Comparison of ENCODE assay signal across 15 cellular contexts in the genomic region with DNA sequence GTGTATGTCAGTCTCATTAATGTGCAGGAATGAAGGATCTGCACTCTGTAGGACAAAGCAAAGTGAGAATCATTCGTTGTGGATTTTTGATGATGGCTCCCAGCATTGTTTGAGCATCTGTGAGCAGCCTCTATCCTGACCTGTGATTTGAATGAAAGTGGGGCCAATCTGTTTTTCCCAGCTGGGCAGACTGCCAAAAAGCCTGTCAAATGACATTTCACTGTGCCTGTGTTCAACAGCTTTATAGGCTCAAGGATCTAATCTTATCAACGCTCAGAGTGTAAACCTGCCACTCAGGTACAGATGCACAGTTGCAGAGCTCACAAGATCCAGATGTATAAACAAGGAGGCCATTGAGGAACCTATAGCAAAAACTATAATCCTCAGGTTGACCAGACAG.
DNase-seq lines count a peak whose midpoint lies in the region; ATAC-seq and TF ChIP-seq lines count a peak whose summit lies in the region.
"Had no signal": no experiment of that assay in that cellular context is flagged by ENCODE, and none has a peak within 500 bp of the region (broad histone marks: within the 10 kb centered on the region; RNA-seq: fewer than 3 reads in every experiment).

No MANE protein-coding gene starts in this region.

- H3K4me1 Mint-ChIP-seq in nephron, result peaks cover 53% of the 10 kb centered on the region

- peak; percentile 87 for DNase-seq in DMS 273 (lab: John Stamatoyannopoulos, UW; ENCODE audit: unreplicated experiment)
- peak; percentile 95 for DNase-seq in NCI-H2171 (lab: John Stamatoyannopoulos, UW)
- peak; percentile 87 for DNase-seq in WERI-Rb-1
- no peak for DNase-seq in SW 1271 (lab: John Stamatoyannopoulos, UW)
- DNase-seq in stimulated activated CD4-positive, alpha-beta T cell treated with anti-CD3 and anti-CD28 coated beads, Interleukin-4, amount 100 ng/mL, for 24 hours, result no peak
- DNase-seq: activated CD4-positive, alpha-beta T cell treated with anti-CD3 and anti-CD28 coated beads for 4 hours; effector memory CD4-positive, alpha-beta T cell; nephron progenitor cell; stimulated activated CD8-positive, alpha-beta memory T cell treated with anti-CD3 and anti-CD28 coated beads, Interleukin-4, amount 100 ng/mL, for 48 hours had no signal

- H3K36me3 ChIP-seq in WERI-Rb-1, result no peaks in the 10 kb centered on the region
- H3K36me3 ChIP-seq: breast epithelium, tibial nerve had no signal

- no peaks in the 10 kb centered on the region for H3K27me3 ChIP-seq in WERI-Rb-1 (ENCODE audit: insufficient read depth, low read depth, severe bottlenecking)
- H3K27me3 ChIP-seq: tibial nerve had no signal

- H3K27ac Mint-ChIP-seq in nephron, result peak overlapping the region; percentile 72 to 83 (median 76)
- H3K27ac Mint-ChIP-seq: activated naive CD4-positive, alpha-beta T cell treated with anti-CD3 and anti-CD28 coated beads, Interleukin-2, amount 50 U/mL, for 72 hours; nephron progenitor cell had no signal

- no peaks in the 10 kb centered on the region for H3K9me3 ChIP-seq in WERI-Rb-1 (ENCODE audit: severe bottlenecking)
- H3K9me3 ChIP-seq: breast epithelium, tibial nerve had no signal

- no peaks in the 10 kb centered on the region for H3K36me3 Mint-ChIP-seq in nephron (ENCODE audit: low read depth)
- H3K36me3 Mint-ChIP-seq: activated naive CD4-positive, alpha-beta T cell treated with anti-CD3 and anti-CD28 coated beads, Interleukin-2, amount 50 U/mL, for 72 hours had no signal

- H3K4me3 ChIP-seq in WERI-Rb-1 (ENCODE audit: low read depth, low read length), result peak overlapping the region; percentile 41
- H3K4me3 ChIP-seq: breast epithelium, tibial nerve had no signal

- H3K27ac ChIP-seq in WERI-Rb-1, result peak overlapping the region; percentile 92
- H3K27ac ChIP-seq: breast epithelium, tibial nerve had no signal

- TF ChIP-seq CTCF in WERI-Rb-1 (IDR thresholded peaks at IDR 0.05; ENCODE audit: low read depth, low read length) (no peak), nephron (IDR thresholded peaks at IDR 0.05; ENCODE audit: unreplicated experiment in 3 of 3) (no peak)

- ATAC-seq in HG03135 (IDR thresholded peaks at IDR 0.05; ENCODE audit: unreplicated experiment), result no peak
- no peak for ATAC-seq in GM19455 (IDR thresholded peaks at IDR 0.05; ENCODE audit: unreplicated experiment)
- ATAC-seq: activated naive CD4-positive, alpha-beta T cell treated with anti-CD3 and anti-CD28 coated beads, Interleukin-2, amount 50 U/mL, for 72 hours had no signal

- no peak overlapping the region for H3K4me3 Mint-ChIP-seq in nephron
- H3K4me3 Mint-ChIP-seq: nephron progenitor cell had no signal

- H3K27me3 Mint-ChIP-seq in nephron (ENCODE audit: low read depth), result peaks cover 14% of the 10 kb centered on the region

- H3K9me3 Mint-ChIP-seq in nephron, result no peaks in the 10 kb centered on the region
- H3K9me3 Mint-ChIP-seq: activated naive CD4-positive, alpha-beta T cell treated with anti-CD3 and anti-CD28 coated beads, Interleukin-2, amount 50 U/mL, for 72 hours; nephron progenitor cell had no signal

Comparison
In these comparisons a context has a peak if more than half of its experiments do, and no peak if none do; other contexts are left out.
1. DNase-seq: peak in DMS 273 (single experiment), NCI-H2171 (single experiment) and WERI-Rb-1 (single experiment); none in SW 1271 (0 of 2) and stimulated activated CD4-positive, alpha-beta T cell treated with anti-CD3 and anti-CD28 coated beads, Interleukin-4, amount 100 ng/mL, for 24 hours (single experiment).